Comparison of ENCODE assay signal across 15 cellular contexts in the genomic region with DNA sequence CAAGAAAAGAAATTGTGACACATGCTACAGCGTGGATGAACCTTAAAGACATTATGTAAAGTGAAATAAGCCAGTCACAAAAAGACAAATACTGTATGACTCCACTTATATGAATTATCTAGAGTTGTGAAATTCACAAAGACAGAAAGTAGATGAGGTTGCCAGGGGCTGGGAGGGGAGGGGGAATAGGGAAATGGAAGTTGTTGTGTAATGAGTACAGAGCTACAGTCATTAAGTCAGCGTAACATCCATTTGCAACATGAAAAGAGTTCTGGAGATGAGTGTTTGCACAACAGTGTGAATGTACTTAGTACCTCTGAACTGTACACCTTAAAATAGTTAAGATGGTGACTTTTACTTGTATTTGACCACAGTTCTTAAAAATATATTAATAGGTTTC.
DNase-seq lines count a peak whose midpoint lies in the region; ATAC-seq and TF ChIP-seq lines count a peak whose summit lies in the region.
"Had no signal": no experiment of that assay in that cellular context is flagged by ENCODE, and none has a peak within 500 bp of the region (broad histone marks: within the 10 kb centered on the region; RNA-seq: fewer than 3 reads in every experiment).

No MANE protein-coding gene starts in this region.

- ATAC-seq in GM18858 (IDR thresholded peaks at IDR 0.05; ENCODE audit: unreplicated experiment): no peak
- no peak for ATAC-seq in GM21360 (IDR thresholded peaks at IDR 0.05; ENCODE audit: unreplicated experiment)
- ATAC-seq: right cardiac atrium, T-cell had no signal

- H3K4me3 ChIP-seq in HL-60 (replicated peaks; ENCODE audit: insufficient read depth, low read length): no peak overlapping the region
- H3K4me3 ChIP-seq: esophagus squamous epithelium had no signal

- DNase-seq in AML-193 (lab: John Stamatoyannopoulos, UW): peak; percentile 92 to 94
- DNase-seq in HL-60 (ENCODE audit: low read depth in 1 of 2, low spot score in 1 of 2): peak; percentile 30 to 69
- peak; percentile 42 for DNase-seq in OCI-M1 (lab: John Stamatoyannopoulos, UW)
- DNase-seq in fibroblast of gingiva (ENCODE audit: low read depth): peak; percentile 2
- DNase-seq in NCI-H524 (lab: John Stamatoyannopoulos, UW): no peak
- no peak for DNase-seq in RPMI8226
- DNase-seq: amygdala; esophagus squamous epithelium; NCI-H2171; stimulated activated CD4-positive, alpha-beta T cell treated with anti-CD3 and anti-CD28 coated beads, Interleukin-4, amount 100 ng/mL, for 1 hour; T-cell had no signal

- H3K27ac ChIP-seq in HL-60 (replicated peaks): no peak overlapping the region
- H3K27ac ChIP-seq: C4-2B, esophagus squamous epithelium had no signal

- no peaks in the 10 kb centered on the region for H3K27me3 ChIP-seq in HL-60 (ENCODE audit: insufficient read depth, poor library complexity, severe bottlenecking)
- H3K27me3 ChIP-seq: esophagus squamous epithelium had no signal

- no peak for TF ChIP-seq CTCF in HL-60 (IDR thresholded peaks at IDR 0.05; ENCODE audit: insufficient read depth, low read length)

Comparison
In these comparisons a context has a peak if more than half of its experiments do, and no peak if none do; other contexts are left out.
1. DNase-seq: peak in AML-193 (2 of 2), HL-60 (2 of 2), OCI-M1 (single experiment) and fibroblast of gingiva (single experiment); none in NCI-H524 (0 of 2) and RPMI8226 (single experiment).